17 cellular contexts compared by ENCODE assay signal in the genomic region with DNA sequence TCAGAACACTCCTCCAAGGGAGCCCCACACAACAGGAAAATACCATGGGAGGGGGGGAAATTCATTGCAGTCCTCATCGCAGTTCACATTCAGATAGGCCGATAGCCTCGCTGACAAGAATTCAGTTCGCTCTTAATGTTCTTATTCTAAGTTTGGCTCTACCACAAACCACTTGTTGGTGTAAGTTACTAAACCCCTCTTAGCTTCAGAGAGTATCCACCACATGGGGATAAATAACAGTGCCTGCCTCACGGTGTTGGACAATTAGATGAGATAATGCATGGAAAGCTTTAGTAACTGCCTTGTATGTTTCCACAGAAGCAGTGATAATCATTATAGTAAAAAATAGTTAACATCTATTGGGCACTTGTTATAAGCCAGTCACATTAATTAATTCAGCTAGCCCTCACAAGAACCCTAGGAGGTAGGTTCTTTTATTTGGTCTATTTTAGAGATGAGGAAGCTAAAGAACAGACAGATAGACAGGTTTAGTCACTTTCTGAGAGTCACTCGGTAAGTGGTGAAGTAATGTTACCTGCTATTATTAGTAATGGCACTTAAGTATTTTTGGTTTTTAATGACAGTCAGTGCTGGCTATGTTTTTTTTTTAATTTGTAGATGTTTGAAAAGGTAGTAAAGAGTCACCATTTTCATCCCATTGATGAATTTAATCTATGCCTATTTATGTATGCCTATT. TPM values are rescaled to one million over a fixed set of nuclear protein-coding genes. Genes with fewer than 3 reads are reported as not detected.
A peak's percentile ranks its signal among the peaks of the same experiment; 100 is the strongest.
DNase-seq lines count a peak whose midpoint lies in the region; ATAC-seq and TF ChIP-seq lines count a peak whose summit lies in the region.
"Had no signal": no experiment of that assay in that cellular context is flagged by ENCODE, and none has a peak within 500 bp of the region (broad histone marks: within the 10 kb centered on the region; RNA-seq: fewer than 3 reads in every experiment).

No MANE protein-coding gene starts in this region.

- no peaks in the 10 kb centered on the region for H3K27me3 Mint-ChIP-seq in activated T-cell treated with anti-CD3 and anti-CD28 coated beads, Interleukin-2, amount 50 U/mL, for 24 hours
- H3K27me3 Mint-ChIP-seq in naive thymus-derived CD4-positive, alpha-beta T cell: no peaks in the 10 kb centered on the region

- peaks cover 0 to 29% of the 10 kb centered on the region in 2 donors for H3K4me1 ChIP-seq in naive thymus-derived CD4-positive, alpha-beta T cell (ENCODE audit: control insufficient read depth in 2 of 2, insufficient read depth in 2 of 2, low read length in 2 of 2)
- H3K4me1 ChIP-seq in PC-3 (ENCODE audit: insufficient read depth, low read length): no peaks in the 10 kb centered on the region
- H3K4me1 ChIP-seq: A549 had no signal

- H3K4me3 ChIP-seq in naive thymus-derived CD4-positive, alpha-beta T cell (ENCODE audit: low read length): no peak overlapping the region
- H3K4me3 ChIP-seq in PC-3 (ENCODE audit: low read length): no peak overlapping the region
- H3K4me3 ChIP-seq: A549, MG63 had no signal

- peak; percentile 20 for ATAC-seq in naive thymus-derived CD4-positive, alpha-beta T cell
- ATAC-seq in PC-3: no peak
- ATAC-seq: A549; CD8-positive, alpha-beta T cell; HCT116 had no signal

- H3K79me2 ChIP-seq in PC-3 (ENCODE audit: low read length): no peaks in the 10 kb centered on the region

- no peak for TF ChIP-seq CTCF in PC-3 (conservative IDR thresholded peaks at IDR 0.05; ENCODE audit: low read depth, low read length)

- CTCF ChIA-PET in naive thymus-derived CD4-positive, alpha-beta T cell (lab: Charles Lee): interaction anchor here (1.0 kb wide), 1 partner anchor 9 kb away, joined by 3 read pairs; no protein-coding TSS in a partner anchor
- CTCF ChIA-PET in PC-3 (lab: Charles Lee): no interaction called here

- BruUV-seq in PC-3 (replicated peaks; lab: Mats Ljungman, UMichigan): no TSS peak

- no peaks in the 10 kb centered on the region for H3K27me3 ChIP-seq in naive thymus-derived CD4-positive, alpha-beta T cell (ENCODE audit: control insufficient read depth in 2 of 2, insufficient read depth in 2 of 2, low read length in 2 of 2)
- H3K27me3 ChIP-seq in PC-3 (ENCODE audit: low read length): no peaks in the 10 kb centered on the region

- H3K9ac ChIP-seq in PC-3 (ENCODE audit: low read length): no peak overlapping the region

- no peaks in the 10 kb centered on the region for H4K20me1 ChIP-seq in PC-3 (ENCODE audit: low read length)

- H3K9me2 ChIP-seq in PC-3 (replicated peaks; ENCODE audit: low read length): no peaks in the 10 kb centered on the region

- H3K4me1 Mint-ChIP-seq in activated T-cell treated with anti-CD3 and anti-CD28 coated beads, Interleukin-2, amount 50 U/mL, for 24 hours (ENCODE audit: low read depth): peaks cover 40% of the 10 kb centered on the region
- H3K4me1 Mint-ChIP-seq in naive thymus-derived CD4-positive, alpha-beta T cell: peaks cover 7 to 45% (median 28%) of the 10 kb centered on the region in 7 donors

- no peaks in the 10 kb centered on the region for H3K36me3 Mint-ChIP-seq in activated T-cell treated with anti-CD3 and anti-CD28 coated beads, Interleukin-2, amount 50 U/mL, for 24 hours (ENCODE audit: low read depth)
- peaks cover 0 to 7% (median 4%) of the 10 kb centered on the region in 5 donors for H3K36me3 Mint-ChIP-seq in naive thymus-derived CD4-positive, alpha-beta T cell
- H3K36me3 Mint-ChIP-seq: CD8-positive, alpha-beta T cell had no signal

- no peak overlapping the region for H3K4me3 Mint-ChIP-seq in activated T-cell treated with anti-CD3 and anti-CD28 coated beads, Interleukin-2, amount 50 U/mL, for 24 hours
- no peak overlapping the region for H3K4me3 Mint-ChIP-seq in naive thymus-derived CD4-positive, alpha-beta T cell
- H3K4me3 Mint-ChIP-seq: CD8-positive, alpha-beta T cell had no signal

- no peaks in the 10 kb centered on the region for H3F3A ChIP-seq in PC-3 (ENCODE audit: low read length, unreplicated experiment)

- POLR2A ChIA-PET in naive thymus-derived CD4-positive, alpha-beta T cell (lab: Charles Lee): no interaction called here
- POLR2A ChIA-PET in PC-3 (lab: Charles Lee; ENCODE audit: unreplicated experiment): no interaction called here

- DNase-seq in activated T-cell treated with anti-CD3 and anti-CD28 coated beads, Interleukin-2, amount 50 U/mL, for 24 hours: no peak
- DNase-seq in activated T-cell treated with anti-CD3 and anti-CD28 coated beads for 4 hours (no peak), MV-4-11 (lab: John Stamatoyannopoulos, UW) (peak; percentile 44), PC-3 (no peak), GM19238 (ENCODE audit: insufficient read length, low spot score) (no peak), DMS79 treated with DMSO at 0.1 percent for 48 hours (lab: John Stamatoyannopoulos, UW) (no peak)
- no peak for DNase-seq in naive thymus-derived CD4-positive, alpha-beta T cell
- DNase-seq in activated CD4-positive, alpha-beta T cell treated with anti-CD3 and anti-CD28 coated beads, Interleukin-2, amount 50 U/mL, for 4 hours: no peak
- DNase-seq: CD8-positive, alpha-beta T cell; KG1; MG63; NCI-H1417 treated with DMSO at 0.1 percent for 48 hours; NCI-H2029; NCI-H510A; SIG-M5 had no signal

- H3K9me3 ChIP-seq in naive thymus-derived CD4-positive, alpha-beta T cell (ENCODE audit: control insufficient read depth in 2 of 3, low read length in 3 of 3): no peaks in the 10 kb centered on the region
- no peaks in the 10 kb centered on the region for H3K9me3 ChIP-seq in PC-3 (ENCODE audit: low read length)
- H3K9me3 ChIP-seq: A549, MG63 had no signal

- no peaks in the 10 kb centered on the region for H3K36me3 ChIP-seq in naive thymus-derived CD4-positive, alpha-beta T cell (ENCODE audit: control insufficient read depth in 2 of 3, insufficient read depth in 3 of 3, low read length in 3 of 3)
- H3K36me3 ChIP-seq in PC-3 (ENCODE audit: low read depth, low read length): no peaks in the 10 kb centered on the region
- H3K36me3 ChIP-seq: MG63 had no signal

- no peak overlapping the region for H3K4me2 ChIP-seq in PC-3 (ENCODE audit: low read length)
- H3K4me2 ChIP-seq: A549 had no signal

- intact Hi-C loops in naive thymus-derived CD4-positive, alpha-beta T cell (cut with micrococcal nuclease): loop anchor here in 1 of 2 donors (2.0 kb wide), 1 partner anchor 20 kb away; no protein-coding TSS in a partner anchor
- intact Hi-C loops in PC-3 (cut with micrococcal nuclease): no loop called here

- H3K27ac Mint-ChIP-seq in activated T-cell treated with anti-CD3 and anti-CD28 coated beads, Interleukin-2, amount 50 U/mL, for 24 hours: peak overlapping the region; percentile 34
- H3K27ac Mint-ChIP-seq in naive thymus-derived CD4-positive, alpha-beta T cell: no peak overlapping the region
- H3K27ac Mint-ChIP-seq: CD8-positive, alpha-beta T cell had no signal

- no peak overlapping the region for H3K27ac ChIP-seq in naive thymus-derived CD4-positive, alpha-beta T cell (ENCODE audit: low read depth, low read length)
- no peak overlapping the region for H3K27ac ChIP-seq in PC-3 (ENCODE audit: low read length)
- H3K27ac ChIP-seq: A549 had no signal

- no peak overlapping the region for H2AFZ ChIP-seq in PC-3 (ENCODE audit: low read length)

- H3K9me3 Mint-ChIP-seq in activated T-cell treated with anti-CD3 and anti-CD28 coated beads, Interleukin-2, amount 50 U/mL, for 24 hours: no peaks in the 10 kb centered on the region
- H3K9me3 Mint-ChIP-seq in naive thymus-derived CD4-positive, alpha-beta T cell: peaks cover 0 to 3% (median 0%) of the 10 kb centered on the region in 11 donors
- H3K9me3 Mint-ChIP-seq: CD8-positive, alpha-beta T cell had no signal

RNA-seq across cellular contexts. Expression of a gene that starts 10.1 kb away (rescaled TPM):
- total RNA-seq in naive thymus-derived CD4-positive, alpha-beta T cell: 10 to 100 TPM in 1 of 5 experiments, 1 to 10 TPM in 4; 1.4 to 23.2 (median 2.8) TPM
- polyA plus RNA-seq in naive thymus-derived CD4-positive, alpha-beta T cell: 1 to 10 TPM; 1.3 to 2.1 TPM
- 0.73 and 0.98 TPM in 2 replicates for total RNA-seq in PC-3 (2014; rRNA removed)
